Comparison of ENCODE assay signal across 1 cellular context in the genomic region with DNA sequence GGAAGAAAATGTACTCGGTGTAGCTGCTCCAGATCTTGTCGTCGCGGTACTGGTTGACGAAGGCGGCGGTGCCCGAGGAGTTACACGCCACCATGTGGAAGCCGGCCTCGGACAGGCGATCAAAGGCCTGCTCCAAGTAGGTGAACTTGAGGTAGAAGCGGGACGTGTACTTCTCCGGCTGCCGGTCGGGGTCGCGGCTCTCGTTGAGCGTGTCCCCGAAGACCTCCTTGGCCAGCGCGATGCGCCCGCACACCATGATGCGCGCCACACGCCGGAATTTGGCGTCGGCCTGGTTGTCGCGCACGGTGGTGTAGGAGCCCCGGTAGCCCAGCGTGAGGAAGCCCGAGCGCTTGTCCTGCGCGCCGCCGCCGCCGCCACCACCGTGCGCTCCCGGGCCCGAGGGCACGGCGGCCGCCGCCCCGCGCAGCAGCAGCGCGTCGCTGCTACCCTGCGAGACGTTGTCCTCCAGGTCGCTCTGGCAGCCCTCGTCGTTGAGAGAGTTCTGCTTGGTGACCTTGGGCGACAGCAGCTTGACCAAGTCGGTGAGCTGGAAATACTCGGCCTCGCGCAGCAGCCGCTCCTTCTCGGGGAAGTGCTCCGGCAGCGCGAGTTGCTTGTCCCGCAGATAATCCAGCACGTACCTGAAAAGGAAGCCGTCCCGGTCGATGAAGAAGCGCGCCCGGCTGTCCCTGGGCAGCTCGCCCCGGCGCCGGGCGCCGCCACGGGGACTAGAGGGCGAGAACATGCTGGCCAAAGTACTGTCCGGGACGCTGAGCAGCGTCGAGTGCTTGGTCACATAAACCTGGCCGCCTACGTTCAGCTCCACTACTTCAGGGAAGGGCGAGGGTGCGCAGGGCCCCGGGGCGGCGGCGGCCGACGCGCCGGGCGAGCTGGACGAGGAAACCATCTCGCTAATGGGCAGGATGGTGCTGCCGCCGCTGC.
TF ChIP-seq lines count a peak whose summit lies in the region.

No MANE protein-coding gene starts in this region.

TF ChIP-seq in WTC11, 78 proteins besides CTCF, POLR2A, EP300 and RAD21 (continued from another document and continues in another):
- TF ChIP-seq, protein P1, sequence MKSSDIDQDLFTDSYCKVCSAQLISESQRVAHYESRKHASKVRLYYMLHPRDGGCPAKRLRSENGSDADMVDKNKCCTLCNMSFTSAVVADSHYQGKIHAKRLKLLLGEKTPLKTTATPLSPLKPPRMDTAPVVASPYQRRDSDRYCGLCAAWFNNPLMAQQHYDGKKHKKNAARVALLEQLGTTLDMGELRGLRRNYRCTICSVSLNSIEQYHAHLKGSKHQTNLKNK (CRISPR knock-in tag; IDR thresholded peaks at IDR 0.05): no peak
- TF ChIP-seq TEAD1 (CRISPR knock-in tag; IDR thresholded peaks at IDR 0.05): no peak
- TF ChIP-seq, protein P2, sequence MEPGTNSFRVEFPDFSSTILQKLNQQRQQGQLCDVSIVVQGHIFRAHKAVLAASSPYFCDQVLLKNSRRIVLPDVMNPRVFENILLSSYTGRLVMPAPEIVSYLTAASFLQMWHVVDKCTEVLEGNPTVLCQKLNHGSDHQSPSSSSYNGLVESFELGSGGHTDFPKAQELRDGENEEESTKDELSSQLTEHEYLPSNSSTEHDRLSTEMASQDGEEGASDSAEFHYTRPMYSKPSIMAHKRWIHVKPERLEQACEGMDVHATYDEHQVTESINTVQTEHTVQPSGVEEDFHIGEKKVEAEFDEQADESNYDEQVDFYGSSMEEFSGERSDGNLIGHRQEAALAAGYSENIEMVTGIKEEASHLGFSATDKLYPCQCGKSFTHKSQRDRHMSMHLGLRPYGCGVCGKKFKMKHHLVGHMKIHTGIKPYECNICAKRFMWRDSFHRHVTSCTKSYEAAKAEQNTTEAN (CRISPR knock-in tag; IDR thresholded peaks at IDR 0.05): peak; percentile 85
- TF ChIP-seq, protein P3, sequence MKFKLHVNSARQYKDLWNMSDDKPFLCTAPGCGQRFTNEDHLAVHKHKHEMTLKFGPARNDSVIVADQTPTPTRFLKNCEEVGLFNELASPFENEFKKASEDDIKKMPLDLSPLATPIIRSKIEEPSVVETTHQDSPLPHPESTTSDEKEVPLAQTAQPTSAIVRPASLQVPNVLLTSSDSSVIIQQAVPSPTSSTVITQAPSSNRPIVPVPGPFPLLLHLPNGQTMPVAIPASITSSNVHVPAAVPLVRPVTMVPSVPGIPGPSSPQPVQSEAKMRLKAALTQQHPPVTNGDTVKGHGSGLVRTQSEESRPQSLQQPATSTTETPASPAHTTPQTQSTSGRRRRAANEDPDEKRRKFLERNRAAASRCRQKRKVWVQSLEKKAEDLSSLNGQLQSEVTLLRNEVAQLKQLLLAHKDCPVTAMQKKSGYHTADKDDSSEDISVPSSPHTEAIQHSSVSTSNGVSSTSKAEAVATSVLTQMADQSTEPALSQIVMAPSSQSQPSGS (CRISPR knock-in tag; IDR thresholded peaks at IDR 0.05; ENCODE audit: borderline replicate concordance, low read depth): 0 out of 2 replicates have a peak, but pooled peaks have one; percentile 24
- no peak for TF ChIP-seq CREB1 (CRISPR knock-in tag; IDR thresholded peaks at IDR 0.05)
- TF ChIP-seq, protein P4, sequence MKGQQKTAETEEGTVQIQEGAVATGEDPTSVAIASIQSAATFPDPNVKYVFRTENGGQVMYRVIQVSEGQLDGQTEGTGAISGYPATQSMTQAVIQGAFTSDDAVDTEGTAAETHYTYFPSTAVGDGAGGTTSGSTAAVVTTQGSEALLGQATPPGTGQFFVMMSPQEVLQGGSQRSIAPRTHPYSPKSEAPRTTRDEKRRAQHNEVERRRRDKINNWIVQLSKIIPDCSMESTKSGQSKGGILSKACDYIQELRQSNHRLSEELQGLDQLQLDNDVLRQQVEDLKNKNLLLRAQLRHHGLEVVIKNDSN (CRISPR knock-in tag; IDR thresholded peaks at IDR 0.05): no peak
- TF ChIP-seq NFATC4 (CRISPR knock-in tag; IDR thresholded peaks at IDR 0.05): no peak
- peak; percentile 53; the same call in 1 of the 2 replicates for TF ChIP-seq ZBTB21 (CRISPR knock-in tag; IDR thresholded peaks at IDR 0.05; ENCODE audit: borderline replicate concordance)
- TF ChIP-seq ATF1 (CRISPR knock-in tag; IDR thresholded peaks at IDR 0.05): no peak
- TF ChIP-seq SMAD3 (CRISPR knock-in tag; IDR thresholded peaks at IDR 0.05; ENCODE audit: borderline replicate concordance): 0 out of 2 replicates have a peak, but pooled peaks have one; percentile 33
- 0 out of 2 replicates have a peak, but pooled peaks have one; percentile 48 for TF ChIP-seq ZNF219 (CRISPR knock-in tag; IDR thresholded peaks at IDR 0.05; ENCODE audit: borderline replicate concordance)
- TF ChIP-seq, protein P5, sequence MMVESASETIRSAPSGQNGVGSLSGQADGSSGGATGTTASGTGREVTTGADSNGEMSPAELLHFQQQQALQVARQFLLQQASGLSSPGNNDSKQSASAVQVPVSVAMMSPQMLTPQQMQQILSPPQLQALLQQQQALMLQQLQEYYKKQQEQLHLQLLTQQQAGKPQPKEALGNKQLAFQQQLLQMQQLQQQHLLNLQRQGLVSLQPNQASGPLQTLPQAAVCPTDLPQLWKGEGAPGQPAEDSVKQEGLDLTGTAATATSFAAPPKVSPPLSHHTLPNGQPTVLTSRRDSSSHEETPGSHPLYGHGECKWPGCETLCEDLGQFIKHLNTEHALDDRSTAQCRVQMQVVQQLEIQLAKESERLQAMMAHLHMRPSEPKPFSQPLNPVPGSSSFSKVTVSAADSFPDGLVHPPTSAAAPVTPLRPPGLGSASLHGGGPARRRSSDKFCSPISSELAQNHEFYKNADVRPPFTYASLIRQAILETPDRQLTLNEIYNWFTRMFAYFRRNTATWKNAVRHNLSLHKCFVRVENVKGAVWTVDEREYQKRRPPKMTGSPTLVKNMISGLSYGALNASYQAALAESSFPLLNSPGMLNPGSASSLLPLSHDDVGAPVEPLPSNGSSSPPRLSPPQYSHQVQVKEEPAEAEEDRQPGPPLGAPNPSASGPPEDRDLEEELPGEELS (CRISPR knock-in tag; IDR thresholded peaks at IDR 0.05): peak; percentile 87
- TF ChIP-seq, protein P6, sequence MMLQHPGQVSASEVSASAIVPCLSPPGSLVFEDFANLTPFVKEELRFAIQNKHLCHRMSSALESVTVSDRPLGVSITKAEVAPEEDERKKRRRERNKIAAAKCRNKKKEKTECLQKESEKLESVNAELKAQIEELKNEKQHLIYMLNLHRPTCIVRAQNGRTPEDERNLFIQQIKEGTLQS (CRISPR knock-in tag; conservative IDR thresholded peaks at IDR 0.05): no peak
- no peak for TF ChIP-seq NR2C2 (CRISPR knock-in tag; IDR thresholded peaks at IDR 0.05)
- TF ChIP-seq, protein P7, sequence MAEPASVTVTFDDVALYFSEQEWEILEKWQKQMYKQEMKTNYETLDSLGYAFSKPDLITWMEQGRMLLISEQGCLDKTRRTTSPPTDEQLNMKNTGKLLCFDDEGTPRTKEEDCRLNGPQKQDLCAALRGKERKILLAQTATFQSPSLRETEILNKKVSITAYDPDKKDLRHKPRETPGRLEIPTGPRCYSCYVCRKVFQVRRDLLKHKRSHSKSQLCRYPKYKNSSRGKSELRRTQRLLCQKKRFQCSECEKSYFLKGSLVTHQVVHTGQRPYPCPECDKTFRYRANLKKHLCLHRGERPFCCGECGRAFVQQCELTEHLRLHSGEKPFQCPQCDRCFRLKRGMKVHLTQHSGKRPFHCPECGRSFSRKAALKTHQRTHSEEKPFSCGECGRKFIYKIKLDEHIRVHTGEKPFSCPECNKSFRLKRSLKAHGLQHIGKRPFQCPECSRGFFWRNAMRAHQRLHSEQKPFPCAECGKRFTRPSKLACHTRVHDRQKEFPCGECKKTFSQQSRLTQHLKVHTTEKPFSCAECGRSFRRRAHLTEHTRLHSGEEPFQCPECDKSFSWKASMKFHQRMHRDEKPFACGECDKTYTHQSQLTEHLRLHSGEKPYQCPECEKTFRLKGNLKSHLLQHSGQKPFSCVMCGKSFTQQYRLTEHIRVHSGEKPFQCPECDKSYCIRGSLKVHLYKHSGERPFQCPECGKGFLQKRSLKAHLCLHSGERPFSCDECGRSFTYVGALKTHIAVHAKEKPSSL (CRISPR knock-in tag; conservative IDR thresholded peaks at IDR 0.05): no peak
- TF ChIP-seq NR3C1 (CRISPR knock-in tag; conservative IDR thresholded peaks at IDR 0.05; ENCODE audit: low read depth): no peak
- TF ChIP-seq, protein P8, sequence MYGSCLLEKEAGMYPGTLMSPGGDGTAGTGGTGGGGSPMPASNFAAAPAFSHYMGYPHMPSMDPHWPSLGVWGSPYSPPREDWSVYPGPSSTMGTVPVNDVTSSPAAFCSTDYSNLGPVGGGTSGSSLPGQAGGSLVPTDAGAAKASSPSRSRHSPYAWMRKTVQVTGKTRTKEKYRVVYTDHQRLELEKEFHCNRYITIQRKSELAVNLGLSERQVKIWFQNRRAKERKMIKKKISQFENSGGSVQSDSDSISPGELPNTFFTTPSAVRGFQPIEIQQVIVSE (CRISPR knock-in tag; IDR thresholded peaks at IDR 0.05; ENCODE audit: borderline replicate concordance): no peak
- TF ChIP-seq GTF2I (CRISPR knock-in tag; conservative IDR thresholded peaks at IDR 0.05): no peak
- no peak for TF ChIP-seq IRF2 (CRISPR knock-in tag; IDR thresholded peaks at IDR 0.05; ENCODE audit: borderline replicate concordance, low read depth)
- peak; percentile 81 for TF ChIP-seq MYBL2 (CRISPR knock-in tag; IDR thresholded peaks at IDR 0.05)
- TF ChIP-seq FOXK1 (CRISPR knock-in tag; IDR thresholded peaks at IDR 0.05): peak; percentile 62; the same call in 1 of the 2 replicates
- TF ChIP-seq, protein P9, sequence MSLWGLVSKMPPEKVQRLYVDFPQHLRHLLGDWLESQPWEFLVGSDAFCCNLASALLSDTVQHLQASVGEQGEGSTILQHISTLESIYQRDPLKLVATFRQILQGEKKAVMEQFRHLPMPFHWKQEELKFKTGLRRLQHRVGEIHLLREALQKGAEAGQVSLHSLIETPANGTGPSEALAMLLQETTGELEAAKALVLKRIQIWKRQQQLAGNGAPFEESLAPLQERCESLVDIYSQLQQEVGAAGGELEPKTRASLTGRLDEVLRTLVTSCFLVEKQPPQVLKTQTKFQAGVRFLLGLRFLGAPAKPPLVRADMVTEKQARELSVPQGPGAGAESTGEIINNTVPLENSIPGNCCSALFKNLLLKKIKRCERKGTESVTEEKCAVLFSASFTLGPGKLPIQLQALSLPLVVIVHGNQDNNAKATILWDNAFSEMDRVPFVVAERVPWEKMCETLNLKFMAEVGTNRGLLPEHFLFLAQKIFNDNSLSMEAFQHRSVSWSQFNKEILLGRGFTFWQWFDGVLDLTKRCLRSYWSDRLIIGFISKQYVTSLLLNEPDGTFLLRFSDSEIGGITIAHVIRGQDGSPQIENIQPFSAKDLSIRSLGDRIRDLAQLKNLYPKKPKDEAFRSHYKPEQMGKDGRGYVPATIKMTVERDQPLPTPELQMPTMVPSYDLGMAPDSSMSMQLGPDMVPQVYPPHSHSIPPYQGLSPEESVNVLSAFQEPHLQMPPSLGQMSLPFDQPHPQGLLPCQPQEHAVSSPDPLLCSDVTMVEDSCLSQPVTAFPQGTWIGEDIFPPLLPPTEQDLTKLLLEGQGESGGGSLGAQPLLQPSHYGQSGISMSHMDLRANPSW (CRISPR knock-in tag; conservative IDR thresholded peaks at IDR 0.05; ENCODE audit: low read depth): no peak
- TF ChIP-seq, protein P10, sequence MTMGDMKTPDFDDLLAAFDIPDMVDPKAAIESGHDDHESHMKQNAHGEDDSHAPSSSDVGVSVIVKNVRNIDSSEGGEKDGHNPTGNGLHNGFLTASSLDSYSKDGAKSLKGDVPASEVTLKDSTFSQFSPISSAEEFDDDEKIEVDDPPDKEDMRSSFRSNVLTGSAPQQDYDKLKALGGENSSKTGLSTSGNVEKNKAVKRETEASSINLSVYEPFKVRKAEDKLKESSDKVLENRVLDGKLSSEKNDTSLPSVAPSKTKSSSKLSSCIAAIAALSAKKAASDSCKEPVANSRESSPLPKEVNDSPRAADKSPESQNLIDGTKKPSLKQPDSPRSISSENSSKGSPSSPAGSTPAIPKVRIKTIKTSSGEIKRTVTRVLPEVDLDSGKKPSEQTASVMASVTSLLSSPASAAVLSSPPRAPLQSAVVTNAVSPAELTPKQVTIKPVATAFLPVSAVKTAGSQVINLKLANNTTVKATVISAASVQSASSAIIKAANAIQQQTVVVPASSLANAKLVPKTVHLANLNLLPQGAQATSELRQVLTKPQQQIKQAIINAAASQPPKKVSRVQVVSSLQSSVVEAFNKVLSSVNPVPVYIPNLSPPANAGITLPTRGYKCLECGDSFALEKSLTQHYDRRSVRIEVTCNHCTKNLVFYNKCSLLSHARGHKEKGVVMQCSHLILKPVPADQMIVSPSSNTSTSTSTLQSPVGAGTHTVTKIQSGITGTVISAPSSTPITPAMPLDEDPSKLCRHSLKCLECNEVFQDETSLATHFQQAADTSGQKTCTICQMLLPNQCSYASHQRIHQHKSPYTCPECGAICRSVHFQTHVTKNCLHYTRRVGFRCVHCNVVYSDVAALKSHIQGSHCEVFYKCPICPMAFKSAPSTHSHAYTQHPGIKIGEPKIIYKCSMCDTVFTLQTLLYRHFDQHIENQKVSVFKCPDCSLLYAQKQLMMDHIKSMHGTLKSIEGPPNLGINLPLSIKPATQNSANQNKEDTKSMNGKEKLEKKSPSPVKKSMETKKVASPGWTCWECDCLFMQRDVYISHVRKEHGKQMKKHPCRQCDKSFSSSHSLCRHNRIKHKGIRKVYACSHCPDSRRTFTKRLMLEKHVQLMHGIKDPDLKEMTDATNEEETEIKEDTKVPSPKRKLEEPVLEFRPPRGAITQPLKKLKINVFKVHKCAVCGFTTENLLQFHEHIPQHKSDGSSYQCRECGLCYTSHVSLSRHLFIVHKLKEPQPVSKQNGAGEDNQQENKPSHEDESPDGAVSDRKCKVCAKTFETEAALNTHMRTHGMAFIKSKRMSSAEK (CRISPR knock-in tag; IDR thresholded peaks at IDR 0.05; ENCODE audit: borderline replicate concordance): no peak
- 0 out of 2 replicates have a peak, but pooled peaks have one; percentile 15 for TF ChIP-seq CREM (CRISPR knock-in tag; IDR thresholded peaks at IDR 0.05)
- peak; percentile 55; the same call in 1 of the 2 replicates for TF ChIP-seq SP1 (CRISPR knock-in tag; conservative IDR thresholded peaks at IDR 0.05)
- no peak; the same call in 1 of the 2 replicates for TF ChIP-seq TP53 (CRISPR knock-in tag; IDR thresholded peaks at IDR 0.05)
- TF ChIP-seq RORB (CRISPR knock-in tag; IDR thresholded peaks at IDR 0.05): no peak
- no peak for TF ChIP-seq CBFB (CRISPR knock-in tag; IDR thresholded peaks at IDR 0.05; ENCODE audit: low read depth)
- TF ChIP-seq, protein P11, sequence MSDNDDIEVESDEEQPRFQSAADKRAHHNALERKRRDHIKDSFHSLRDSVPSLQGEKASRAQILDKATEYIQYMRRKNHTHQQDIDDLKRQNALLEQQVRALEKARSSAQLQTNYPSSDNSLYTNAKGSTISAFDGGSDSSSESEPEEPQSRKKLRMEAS (CRISPR knock-in tag; IDR thresholded peaks at IDR 0.05): no peak
- no peak for TF ChIP-seq GABPB1 (CRISPR knock-in tag; IDR thresholded peaks at IDR 0.05)
